Comparison of ENCODE assay signal across 20 cellular contexts in genomic region chr9:127531676-127532075, GRCh38.
DNase-seq lines count a peak whose midpoint lies in the region; ATAC-seq, FAIRE-seq and TF ChIP-seq lines count a peak whose summit lies in the region.
"Had no signal": no experiment of that assay in that cellular context is flagged by ENCODE, and none has a peak within 500 bp of the region (broad histone marks: within the 10 kb centered on the region; RNA-seq: fewer than 3 reads in every experiment).

No MANE protein-coding gene starts in this region.

- H4K91ac ChIP-seq in H9 (ENCODE audit: insufficient read length, low read depth, low read length), result no peak overlapping the region

- H3K4me1 Mint-ChIP-seq in H9, result peaks cover 30 to 46% of the 10 kb centered on the region in 2 experiments

- no peak overlapping the region for H4K5ac ChIP-seq in H9 (ENCODE audit: insufficient read length, low read depth, low read length)

- H3K36me3 ChIP-seq in K562 (ENCODE audit: control insufficient read depth, insufficient read depth, low read length), result peaks cover 36% of the 10 kb centered on the region; the same call in 2 of the 3 replicates
- H3K36me3 ChIP-seq in left lung, result peaks cover 0 to 86% of the 10 kb centered on the region in 2 donors

- TF ChIP-seq POLR2A in K562 (conservative IDR thresholded peaks at IDR 0.05), result no peak

- TF ChIP-seq EP300 in K562 (IDR thresholded peaks at IDR 0.05; ENCODE audit: low read length), result no peak

- no CpG with 5 or more reads among the region's 13 CpGs for WGBS in H9 (ENCODE audit: extremely low coverage, insufficient read length, low lambda C conversion rate)
- 87% methylated on average over 13 of the region's 13 CpGs for WGBS in K562 (ENCODE audit: insufficient coverage, low coverage, missing lambda C conversion rate)

- no peak overlapping the region for H2BK5ac ChIP-seq in H9 (ENCODE audit: insufficient read length, low read length)

- H2BK120ac ChIP-seq in H9 (ENCODE audit: low read depth, low read length, poor library complexity, severe bottlenecking), result no peak overlapping the region

- H3K9me3 ChIP-seq in H9 (ENCODE audit: control insufficient read depth, low read depth, low read length) (no peaks in the 10 kb centered on the region), K562 (replicated peaks; ENCODE audit: control insufficient read depth, insufficient read depth, low read depth, low read length) (peaks cover 2% of the 10 kb centered on the region; the same call in 1 of the 2 replicates), left lung (no peaks in the 10 kb centered on the region)
- H3K9me3 ChIP-seq: SJSA1 had no signal

- no peaks in the 10 kb centered on the region for H3K27me3 ChIP-seq in H9 (ENCODE audit: insufficient read depth, low read length)
- H3K27me3 ChIP-seq in K562 (ENCODE audit: control insufficient read depth in 2 of 2, insufficient read depth in 2 of 2, low read length in 2 of 2), result no peaks in the 10 kb centered on the region
- no peaks in the 10 kb centered on the region for H3K27me3 ChIP-seq in left lung
- H3K27me3 ChIP-seq: SJSA1 had no signal

- peaks cover 2% of the 10 kb centered on the region for H3K4me1 ChIP-seq in H9 (ENCODE audit: insufficient read depth, low read length)
- H3K4me1 ChIP-seq in K562 (replicated peaks in 1 of 2; ENCODE audit: control insufficient read depth in 2 of 2, insufficient read depth in 2 of 2, low read length in 2 of 2), result peaks cover 0 to 28% of the 10 kb centered on the region in 2 experiments; a peak in 1 of 5 replicates
- peaks cover 7 to 59% of the 10 kb centered on the region in 2 donors for H3K4me1 ChIP-seq in left lung

- no peak overlapping the region for H2AFZ ChIP-seq in H9 (ENCODE audit: low read length)
- H2AFZ ChIP-seq in K562 (ENCODE audit: low read depth, low read length), result no peak overlapping the region

- H3K14ac ChIP-seq in H9 (ENCODE audit: insufficient read depth, low read length), result no peak overlapping the region

- CTCF ChIA-PET in K562 (lab: Yijun Ruan, JAX; ENCODE audit: low intra/inter-chr PET ratio), result no interaction called here

- POLR2A ChIA-PET in K562 (lab: Yijun Ruan, JAX), result interaction anchor here (0.7 kb wide), 1 partner anchor 9 kb away, joined by 4 read pairs; no protein-coding TSS in a partner anchor

- H3K27ac ChIP-seq in H9 (ENCODE audit: insufficient read length, low read depth, low read length) (no peak overlapping the region), K562 (ENCODE audit: extremely low read depth, low read depth, low read length) (no peak overlapping the region; the same call in 2 of the 3 replicates), left lung (no peak overlapping the region)
- H3K27ac ChIP-seq: C4-2B, HL-60, SJSA1 had no signal

- peak; percentile 4 for DNase-seq in DMS153 treated with DMSO at 0.1 percent for 48 hours (lab: John Stamatoyannopoulos, UW; ENCODE audit: unreplicated experiment)
- no peak for DNase-seq in H9
- no peak for DNase-seq in K562 (ENCODE audit: extremely low read depth in 1 of 4, low spot score in 3 of 4)
- peak; percentile 22 to 70 for DNase-seq in lung microvascular endothelial cell (ENCODE audit: low read depth in 2 of 2)
- DNase-seq in left lung, result no peak
- no peak for DNase-seq in activated CD8-positive, alpha-beta memory T cell treated with anti-CD3 and anti-CD28 coated beads, Interleukin-2, amount 50 U/mL, for 48 hours
- no peak for DNase-seq in stimulated activated naive CD4-positive, alpha-beta T cell (lab: John Stamatoyannopoulos, UW)
- DNase-seq: DMS 273 treated with DMSO at 0.1 percent for 48 hours; EL; HCEC 1CT; KBM-7; NCI-H1436 treated with DMSO at 0.1 percent for 48 hours; NCI-H2227 treated with DMSO at 0.1 percent for 48 hours; NCI-H524 treated with DMSO at 0.1 percent for 48 hours; NK-92 treated with Interleukin-12 subunit alpha and Interleukin-12 subunit beta, amount 100 ng/mL, for 24 hours had no signal

- no peak overlapping the region for H3K9ac ChIP-seq in H9 (ENCODE audit: extremely low read depth, insufficient read length, low read length)
- H3K9ac ChIP-seq in K562 (ENCODE audit: insufficient read depth in 1 of 2, low read depth in 2 of 2, low read length in 2 of 2), result peak overlapping the region in 1 of 2 experiments; percentile 53; a peak in 1 of 4 replicates

- H3K18ac ChIP-seq in H9 (ENCODE audit: insufficient read length, low read depth, low read length), result no peak overlapping the region

- no peak overlapping the region for H3T11ph ChIP-seq in H9 (ENCODE audit: low read length)

- H3K79me1 ChIP-seq in H9 (ENCODE audit: insufficient read depth, low read depth, low read length, poor library complexity, severe bottlenecking), result no peaks in the 10 kb centered on the region

- H3K56ac ChIP-seq in H9 (ENCODE audit: insufficient read length, low read depth, low read length), result no peak overlapping the region

- in situ Hi-C loops in K562 (cut with MboI), result no loop called here

- no peak overlapping the region for H2BK15ac ChIP-seq in H9 (ENCODE audit: low read depth, low read length)

- intact Hi-C loops in K562 (cut with micrococcal nuclease) (no loop called here), left lung (cut with DNase I) (no loop called here)

- H3K4me2 ChIP-seq in H9 (ENCODE audit: insufficient read depth, insufficient read length, low read length) (no peak overlapping the region), K562 (ENCODE audit: insufficient read depth, low read length) (no peak overlapping the region)

- ATAC-seq in K562, result no peak
- no peak for ATAC-seq in left lung
- no peak for ATAC-seq in GM21515 (IDR thresholded peaks at IDR 0.05; ENCODE audit: unreplicated experiment)

- no peak for TF ChIP-seq RAD21 in K562 (CRISPR knock-in tag; conservative IDR thresholded peaks at IDR 0.05 in 1 of 2, IDR thresholded peaks at IDR 0.05 in 1 of 2)

- H3K36me3 Mint-ChIP-seq in H9 (ENCODE audit: insufficient read depth in 1 of 3, low read depth in 3 of 3), result peaks cover 6 to 15% (median 12%) of the 10 kb centered on the region in 3 experiments

- H3K4ac ChIP-seq in H9 (ENCODE audit: low read depth, low read length), result no peak overlapping the region

- H3K9me1 ChIP-seq in K562 (ENCODE audit: control insufficient read depth, insufficient read depth, low read length), result no peaks in the 10 kb centered on the region

- no TSS peak for BruUV-seq in K562 (replicated peaks; lab: Mats Ljungman, UMichigan)

- no peaks in the 10 kb centered on the region for H4K20me1 ChIP-seq in H9 (ENCODE audit: control insufficient read depth, insufficient read depth, insufficient read length)
- no peaks in the 10 kb centered on the region for H4K20me1 ChIP-seq in K562 (replicated peaks; ENCODE audit: control insufficient read depth, insufficient read depth, low read length)

- H2BK12ac ChIP-seq in H9 (ENCODE audit: insufficient read length, low read depth, low read length), result no peak overlapping the region

- peak overlapping the region; percentile 51 to 69 (median 68); a peak in 5 of 7 replicates for H3K27ac Mint-ChIP-seq in H9

- no peaks in the 10 kb centered on the region for H3K27me3 Mint-ChIP-seq in H9 (ENCODE audit: low read depth)

- peak; percentile 40 for FAIRE-seq in K562 (lab: Jason Lieb, UNC)
- FAIRE-seq: HTR-8/SVneo had no signal

- no peak overlapping the region for H3K23ac ChIP-seq in H9 (ENCODE audit: insufficient read length, low read depth, low read length)

- TF ChIP-seq CTCF in H9 (conservative IDR thresholded peaks at IDR 0.05) (no peak), K562 (IDR thresholded peaks at IDR 0.05 in 2 of 3, conservative IDR thresholded peaks at IDR 0.05 in 1 of 3; ENCODE audit: insufficient read depth in 2 of 3, low read depth in 1 of 3, low read length in 3 of 3) (no peak), left lung (IDR thresholded peaks at IDR 0.05) (no peak)

- 0 out of 5 replicates have a peak, but pooled peaks cover 0 to under 1% of the 10 kb centered on the region in 2 experiments for H3K9me3 Mint-ChIP-seq in H9

- no peak overlapping the region for H2AK5ac ChIP-seq in H9 (ENCODE audit: insufficient read length, low read length)

- H3K4me3 Mint-ChIP-seq in H9, result no peak overlapping the region; a peak in 1 of 5 replicates

- H4K8ac ChIP-seq in H9 (replicated peaks; ENCODE audit: insufficient read length, low read depth, low read length), result no peak overlapping the region

- H3K4me3 ChIP-seq in K562 (no peak overlapping the region), left lung (no peak overlapping the region)
- H3K4me3 ChIP-seq: SJSA1 had no signal

- no peaks in the 10 kb centered on the region for H3K79me2 ChIP-seq in H9 (ENCODE audit: insufficient read depth, low read length)
- no peaks in the 10 kb centered on the region; the same call in 2 of the 3 replicates for H3K79me2 ChIP-seq in K562 (ENCODE audit: control insufficient read depth, insufficient read depth, low read length)

- no peaks in the 10 kb centered on the region for H3K23me2 ChIP-seq in H9 (ENCODE audit: insufficient read length, low read depth, low read length, poor library complexity, severe bottlenecking)

- no peak overlapping the region for H2BK20ac ChIP-seq in H9 (ENCODE audit: low read depth, low read length, poor library complexity, severe bottlenecking)

TF ChIP-seq in K562, 482 proteins besides CTCF, POLR2A, EP300 and RAD21:
- no peak for TF ChIP-seq ZNF740 (CRISPR knock-in tag; IDR thresholded peaks at IDR 0.05)
- TF ChIP-seq ZNF740 (tag; IDR thresholded peaks at IDR 0.05), result no peak

Comparison
In these comparisons a context has a peak if more than half of its experiments do, and no peak if none do; other contexts are left out.
1. DNase-seq: peak in DMS153 treated with DMSO at 0.1 percent for 48 hours (single experiment) and lung microvascular endothelial cell (2 of 2); none in H9 (single experiment), K562 (0 of 4), left lung (0 of 2), activated CD8-positive, alpha-beta memory T cell treated with anti-CD3 and anti-CD28 coated beads, Interleukin-2, amount 50 U/mL, for 48 hours (single experiment) and stimulated activated naive CD4-positive, alpha-beta T cell (0 of 6).